In the genomic region with DNA sequence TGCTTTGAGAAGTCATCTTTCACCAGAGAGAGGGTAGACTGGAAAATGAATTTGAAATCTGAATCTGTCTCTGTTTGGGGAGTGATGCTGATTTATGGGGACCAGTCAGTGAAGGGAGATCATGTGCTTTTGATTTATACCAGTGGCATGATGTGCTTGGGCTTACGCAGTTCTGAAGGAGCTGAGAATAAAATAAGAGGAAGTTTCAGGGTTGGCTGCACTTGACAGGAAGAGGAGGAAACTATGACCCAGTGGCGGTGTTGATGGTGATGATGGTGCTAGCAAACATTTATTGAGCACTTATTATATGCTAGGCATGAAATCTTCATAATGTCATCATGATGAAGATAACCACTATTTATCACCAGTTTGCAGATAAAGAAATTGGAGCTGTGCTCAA, we compare ENCODE assay signal across 32 cellular contexts.
DNase-seq lines count a peak whose midpoint lies in the region; ATAC-seq and TF ChIP-seq lines count a peak whose summit lies in the region.
"Had no signal": no experiment of that assay in that cellular context is flagged by ENCODE, and none has a peak within 500 bp of the region (broad histone marks: within the 10 kb centered on the region; RNA-seq: fewer than 3 reads in every experiment).

No MANE protein-coding gene starts in this region.

- H3K36me3 ChIP-seq in BLaER1 treated with 17β-estradiol and CSF1 and Interleukin-3, amounts not matched to agents 10 nM and 100 nM: no peaks in the 10 kb centered on the region
- no peaks in the 10 kb centered on the region for H3K36me3 ChIP-seq in Karpas-422 (ENCODE audit: insufficient read depth, low read length)

- DNase-seq in Karpas-422 (peak; percentile 45), germinal center (ENCODE audit: low spot score) (peak; percentile 6), HFFc6 (no peak), NCI-H1436 treated with DMSO at 0.1 percent for 48 hours (lab: John Stamatoyannopoulos, UW) (no peak)
- DNase-seq in naive thymus-derived CD8-positive, alpha-beta T cell: no peak
- DNase-seq in activated CD4-positive, alpha-beta T cell treated with anti-CD3 and anti-CD28 coated beads, Interleukin-2, amount 50 U/mL, for 4 hours: no peak
- DNase-seq: activated CD4-positive, alpha-beta memory T cell treated with anti-CD3 and anti-CD28 coated beads, Interleukin-2, amount 10 ng/mL, durations not matched to agents 7 days and 5 days; activated CD8-positive, alpha-beta memory T cell treated with anti-CD3 and anti-CD28 coated beads, Interleukin-2, amount 50 U/mL, for 48 hours; activated naive CD4-positive, alpha-beta T cell treated with Interleukin-2 at 50 U/mL for 16 hours; Calu3; CD4-positive, CD25-positive, alpha-beta regulatory T cell; dermis blood vessel endothelial cell; DND-41; endodermal cell; mesenchymal stem cell; NCI-H1092; NCI-H187; NCI-H2171; NCI-H510A; retina; stimulated activated naive CD4-positive, alpha-beta T cell had no signal

- 0 out of 22 replicates have a peak, but pooled peaks cover 0 to 7% (median 0%) of the 10 kb centered on the region in 11 experiments for H3K9me3 ChIP-seq in BLaER1 treated with 17β-estradiol and CSF1 and Interleukin-3, amounts not matched to agents 10 nM and 100 nM (replicated peaks in 1 of 11)
- no peaks in the 10 kb centered on the region for H3K9me3 ChIP-seq in Karpas-422 (ENCODE audit: low read length)

- peak overlapping the region in 8 of 11 experiments; percentile 25 to 55 (median 42); a peak in 11 of 22 replicates for H3K27ac ChIP-seq in BLaER1 treated with 17β-estradiol and CSF1 and Interleukin-3, amounts not matched to agents 10 nM and 100 nM
- H3K27ac ChIP-seq in Karpas-422 (ENCODE audit: low read length): no peak overlapping the region
- H3K27ac ChIP-seq: parathyroid adenoma, RWPE1, skin epidermis had no signal

- no peaks in the 10 kb centered on the region for H3K4me1 Mint-ChIP-seq in HFFc6 (ENCODE audit: low read depth)
- H3K4me1 Mint-ChIP-seq in naive thymus-derived CD8-positive, alpha-beta T cell: peaks cover 5 to 13% (median 7%) of the 10 kb centered on the region in 4 donors
- H3K4me1 Mint-ChIP-seq: activated CD4-positive, alpha-beta memory T cell treated with anti-CD3 and anti-CD28 coated beads, Interleukin-2, amount 10 ng/mL, durations not matched to agents 7 days and 5 days; brain had no signal

- no peak overlapping the region for H3K4me3 ChIP-seq in BLaER1 treated with 17β-estradiol and CSF1 and Interleukin-3, amounts not matched to agents 10 nM and 100 nM
- no peak overlapping the region for H3K4me3 ChIP-seq in Karpas-422 (ENCODE audit: low read length)
- H3K4me3 ChIP-seq: GM23338, skin epidermis had no signal

- no peak overlapping the region for H3K27ac Mint-ChIP-seq in HFFc6
- peak overlapping the region in 1 of 10 donors; percentile 21 for H3K27ac Mint-ChIP-seq in naive thymus-derived CD8-positive, alpha-beta T cell
- H3K27ac Mint-ChIP-seq: activated CD4-positive, alpha-beta memory T cell treated with anti-CD3 and anti-CD28 coated beads, Interleukin-2, amount 10 ng/mL, durations not matched to agents 7 days and 5 days; activated T-helper 1 cell treated with anti-CD3 and anti-CD28 coated beads, Interleukin-12 subunit alpha, Interleukin-12 subunit beta, Interleukin-2, Interleukin-4 antibody, amounts not matched to agents 30 ng/mL and 10 ng/mL and 1 ng/mL, durations not matched to agents 14 hours and 24 hours and 36 hours; brain; endodermal cell; GM23338; type B pancreatic cell had no signal

- H4K20me1 ChIP-seq in BLaER1 treated with 17β-estradiol and CSF1 and Interleukin-3, amounts not matched to agents 10 nM and 100 nM: no peaks in the 10 kb centered on the region
- H4K20me1 ChIP-seq in Karpas-422 (ENCODE audit: insufficient read depth, low read depth, low read length): no peaks in the 10 kb centered on the region

- peaks cover 5 to 23% (median 17%) of the 10 kb centered on the region in 10 experiments for H3K4me1 ChIP-seq in BLaER1 treated with 17β-estradiol and CSF1 and Interleukin-3, amounts not matched to agents 10 nM and 100 nM
- no peaks in the 10 kb centered on the region for H3K4me1 ChIP-seq in Karpas-422 (ENCODE audit: low read length)

- peak; percentile 67 for ATAC-seq in GM21526 (IDR thresholded peaks at IDR 0.05; ENCODE audit: low FRiP score, unreplicated experiment)
- no peak for ATAC-seq in naive thymus-derived CD8-positive, alpha-beta T cell
- ATAC-seq: activated CD4-positive, CD25-positive, alpha-beta regulatory T cell treated with anti-CD3 and anti-CD28 coated beads, Interleukin-2, amount 50 U/mL, for 24 hours; GM23338; left lobe of liver had no signal

- no peaks in the 10 kb centered on the region for H3K79me2 ChIP-seq in Karpas-422 (ENCODE audit: low read length)
- H3K79me2 ChIP-seq: parathyroid adenoma had no signal

- H3K36me3 Mint-ChIP-seq in HFFc6 (ENCODE audit: low read depth): no peaks in the 10 kb centered on the region
- H3K36me3 Mint-ChIP-seq in naive thymus-derived CD8-positive, alpha-beta T cell: no peaks in the 10 kb centered on the region
- H3K36me3 Mint-ChIP-seq: brain; CD4-positive, CD25-positive, alpha-beta regulatory T cell; type B pancreatic cell had no signal

- no peak for TF ChIP-seq CTCF in HFFc6 (IDR thresholded peaks at IDR 0.05)

- H3K27me3 Mint-ChIP-seq in HFFc6 (ENCODE audit: insufficient read depth): no peaks in the 10 kb centered on the region
- no peaks in the 10 kb centered on the region for H3K27me3 Mint-ChIP-seq in naive thymus-derived CD8-positive, alpha-beta T cell
- H3K27me3 Mint-ChIP-seq: activated CD4-positive, alpha-beta memory T cell treated with anti-CD3 and anti-CD28 coated beads, Interleukin-2, amount 10 ng/mL, durations not matched to agents 7 days and 5 days; CD4-positive, CD25-positive, alpha-beta regulatory T cell; type B pancreatic cell had no signal

- no peaks in the 10 kb centered on the region for H3K27me3 ChIP-seq in BLaER1 treated with 17β-estradiol and CSF1 and Interleukin-3, amounts not matched to agents 10 nM and 100 nM
- H3K27me3 ChIP-seq in Karpas-422 (ENCODE audit: low read length): no peaks in the 10 kb centered on the region

- H3K4me3 Mint-ChIP-seq in HFFc6: no peak overlapping the region
- no peak overlapping the region for H3K4me3 Mint-ChIP-seq in naive thymus-derived CD8-positive, alpha-beta T cell
- H3K4me3 Mint-ChIP-seq: activated CD4-positive, alpha-beta memory T cell treated with anti-CD3 and anti-CD28 coated beads, Interleukin-2, amount 10 ng/mL, durations not matched to agents 7 days and 5 days; activated T-helper 1 cell treated with anti-CD3 and anti-CD28 coated beads, Interleukin-12 subunit alpha, Interleukin-12 subunit beta, Interleukin-2, Interleukin-4 antibody, amounts not matched to agents 30 ng/mL and 10 ng/mL and 1 ng/mL, durations not matched to agents 14 hours and 24 hours and 36 hours; brain; CD4-positive, CD25-positive, alpha-beta regulatory T cell; endodermal cell; GM23338; type B pancreatic cell had no signal

- no peak overlapping the region for H2AFZ ChIP-seq in Karpas-422 (ENCODE audit: low read length)
- H2AFZ ChIP-seq: GM23338, parathyroid adenoma had no signal

- no peak overlapping the region for H3K9ac ChIP-seq in BLaER1 treated with 17β-estradiol and CSF1 and Interleukin-3, amounts not matched to agents 10 nM and 100 nM
- no peak overlapping the region for H3K9ac ChIP-seq in Karpas-422 (ENCODE audit: low read length)
- H3K9ac ChIP-seq: parathyroid adenoma had no signal

- peaks cover 37% of the 10 kb centered on the region for H3K9me3 Mint-ChIP-seq in HFFc6
- H3K9me3 Mint-ChIP-seq in naive thymus-derived CD8-positive, alpha-beta T cell: no peaks in the 10 kb centered on the region
- H3K9me3 Mint-ChIP-seq: activated CD4-positive, alpha-beta memory T cell treated with anti-CD3 and anti-CD28 coated beads, Interleukin-2, amount 10 ng/mL, durations not matched to agents 7 days and 5 days; activated T-helper 1 cell treated with anti-CD3 and anti-CD28 coated beads, Interleukin-12 subunit alpha, Interleukin-12 subunit beta, Interleukin-2, Interleukin-4 antibody, amounts not matched to agents 30 ng/mL and 10 ng/mL and 1 ng/mL, durations not matched to agents 14 hours and 24 hours and 36 hours; endodermal cell; GM23338; type B pancreatic cell had no signal

- POLR2A ChIA-PET in naive thymus-derived CD8-positive, alpha-beta T cell (lab: Charles Lee): no interaction called here

- peak overlapping the region in 10 of 11 experiments; percentile 10 to 67 (median 62); a peak in 19 of 22 replicates for H3K4me2 ChIP-seq in BLaER1 treated with 17β-estradiol and CSF1 and Interleukin-3, amounts not matched to agents 10 nM and 100 nM
- no peak overlapping the region for H3K4me2 ChIP-seq in Karpas-422 (ENCODE audit: low read depth, low read length, poor library complexity, severe bottlenecking)
- H3K4me2 ChIP-seq: GM23338 had no signal

- H3K9me2 ChIP-seq in Karpas-422 (replicated peaks; ENCODE audit: insufficient read depth, low read length): no peaks in the 10 kb centered on the region

Comparison
In these comparisons a context has a peak if more than half of its experiments do, and no peak if none do; other contexts are left out.
1. DNase-seq: peak in Karpas-422 (single experiment) and germinal center (single experiment); none in HFFc6 (single experiment), NCI-H1436 treated with DMSO at 0.1 percent for 48 hours (single experiment), naive thymus-derived CD8-positive, alpha-beta T cell (0 of 10) and activated CD4-positive, alpha-beta T cell treated with anti-CD3 and anti-CD28 coated beads, Interleukin-2, amount 50 U/mL, for 4 hours (0 of 2).